19 cellular contexts compared by ENCODE assay signal in the genomic region with DNA sequence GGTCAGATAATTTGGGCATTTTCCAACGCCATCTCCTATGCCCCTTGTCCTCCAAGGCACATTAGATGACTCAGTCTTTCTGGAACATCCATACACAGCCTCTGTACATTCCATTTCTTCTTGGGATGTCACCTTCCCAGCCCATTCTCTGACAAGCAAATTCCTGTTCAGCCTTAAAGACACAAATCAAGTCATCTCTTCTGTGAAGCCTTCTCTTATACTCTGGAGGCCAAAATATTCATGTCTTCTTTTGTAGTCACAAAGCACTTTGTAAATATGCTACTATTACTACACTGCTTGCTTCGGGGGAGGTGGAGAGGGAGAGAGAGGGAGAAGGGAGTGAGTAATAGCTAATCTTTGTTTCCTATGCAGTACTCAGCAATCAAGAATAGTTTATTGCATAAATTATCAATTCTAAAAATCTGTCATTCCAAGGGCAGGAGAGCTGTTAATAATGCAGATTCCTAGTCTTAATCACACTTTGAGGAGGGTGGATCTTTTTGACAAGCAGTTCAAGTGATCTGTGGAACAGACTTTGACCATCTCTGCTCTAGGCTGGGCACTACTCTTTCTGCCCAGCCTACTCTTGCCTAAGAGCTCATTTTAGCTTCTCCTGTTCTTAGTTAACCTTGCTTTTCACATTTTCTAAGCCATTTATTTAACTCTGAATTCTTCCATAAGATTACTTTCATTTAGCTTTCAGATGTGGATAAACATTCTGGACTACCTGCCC. TPM values are rescaled to one million over a fixed set of nuclear protein-coding genes. Genes with fewer than 3 reads are reported as not detected.
DNase-seq lines count a peak whose midpoint lies in the region; ATAC-seq, FAIRE-seq and TF ChIP-seq lines count a peak whose summit lies in the region.
"Had no signal": no experiment of that assay in that cellular context is flagged by ENCODE, and none has a peak within 500 bp of the region (broad histone marks: within the 10 kb centered on the region; RNA-seq: fewer than 3 reads in every experiment).

No MANE protein-coding gene starts in this region.

- no peak overlapping the region for H3K4me2 ChIP-seq in smooth muscle cell

- FAIRE-seq in H54 (lab: Jason Lieb, UNC), result no peak

- no peak overlapping the region for H3K9ac ChIP-seq in smooth muscle cell (ENCODE audit: low read depth)
- H3K9ac ChIP-seq: parathyroid adenoma had no signal

- peak; percentile 5 for DNase-seq in H54 (ENCODE audit: insufficient read length, low spot score)
- DNase-seq in amniotic epithelial cell (ENCODE audit: low read depth), result peak; percentile 53
- peak; percentile 61 to 71 for DNase-seq in foreskin fibroblast
- no peak for DNase-seq in smooth muscle cell (lab: John Stamatoyannopoulos, UW; ENCODE audit: unreplicated experiment)
- no peak for DNase-seq in kidney glomerular epithelial cell (lab: John Stamatoyannopoulos, UW)
- no peak for DNase-seq in activated naive CD4-positive, alpha-beta T cell treated with Interleukin-2 at 50 U/mL for 16 hours
- DNase-seq in GF-D8 (lab: John Stamatoyannopoulos, UW), result no peak
- DNase-seq: activated CD4-positive, CD25-positive, alpha-beta regulatory T cell; CD4-positive, alpha-beta T cell; effector memory CD4-positive, alpha-beta T cell; left cardiac atrium; MG63; NCI-H1930; NCI-H82; RPMI8226; stimulated activated naive CD8-positive, alpha-beta T cell treated with anti-CD3 and anti-CD28 coated beads, Interleukin-15, amount 100 ng/mL, for 72 hours had no signal

- TF ChIP-seq CTCF in foreskin fibroblast (IDR thresholded peaks at IDR 0.05; ENCODE audit: low read depth, low read length), result no peak
- TF ChIP-seq CTCF in smooth muscle cell (IDR thresholded peaks at IDR 0.05; ENCODE audit: borderline replicate concordance, insufficient read depth, poor library complexity, severe bottlenecking), result no peak

- peak overlapping the region; percentile 19 for H3K27ac ChIP-seq in smooth muscle cell (ENCODE audit: low read depth)
- H3K27ac ChIP-seq: cardiac muscle cell, parathyroid adenoma had no signal

- no peaks in the 10 kb centered on the region for H3F3A ChIP-seq in smooth muscle cell (ENCODE audit: low read depth)

- H3K79me2 ChIP-seq in smooth muscle cell (ENCODE audit: low read depth), result peaks cover 6% of the 10 kb centered on the region
- H3K79me2 ChIP-seq: parathyroid adenoma had no signal

- peaks cover 5% of the 10 kb centered on the region for H3K36me3 ChIP-seq in smooth muscle cell (ENCODE audit: low read depth)
- H3K36me3 ChIP-seq: cardiac muscle cell, MG63 had no signal

- ATAC-seq in GM21529 (IDR thresholded peaks at IDR 0.05; ENCODE audit: unreplicated experiment), result no peak
- ATAC-seq: left cardiac atrium; stimulated activated naive CD8-positive, alpha-beta T cell treated with anti-CD3 and anti-CD28 coated beads, Interleukin-15, amount 100 ng/mL, for 72 hours had no signal

- no peak overlapping the region for H2AFZ ChIP-seq in smooth muscle cell (ENCODE audit: low read depth)
- H2AFZ ChIP-seq: parathyroid adenoma had no signal

- no peaks in the 10 kb centered on the region for H3K4me1 ChIP-seq in smooth muscle cell (ENCODE audit: low read depth)
- H3K4me1 ChIP-seq: parathyroid adenoma had no signal

- no peak for TF ChIP-seq POLR2A in H54 (IDR thresholded peaks at IDR 0.05; ENCODE audit: low read depth, low read length)

- peaks cover 2% of the 10 kb centered on the region for H4K20me1 ChIP-seq in smooth muscle cell (ENCODE audit: low read depth)

- H3K27me3 ChIP-seq in smooth muscle cell (ENCODE audit: low read depth), result no peaks in the 10 kb centered on the region
- H3K27me3 ChIP-seq: cardiac muscle cell, MG63 had no signal

- WGBS in smooth muscle cell (ENCODE audit: low lambda C conversion rate), result 44% methylated on average over 2 of the region's 2 CpGs

- H3K4me3 ChIP-seq in foreskin fibroblast (ENCODE audit: low read depth in 1 of 2, low read length in 2 of 2), result no peak overlapping the region
- H3K4me3 ChIP-seq in smooth muscle cell, result no peak overlapping the region
- H3K4me3 ChIP-seq: cardiac muscle cell, MG63 had no signal

- H3K9me3 ChIP-seq in smooth muscle cell (replicated peaks; ENCODE audit: low read depth), result peaks cover 4% of the 10 kb centered on the region
- H3K9me3 ChIP-seq: MG63 had no signal

RNA-seq across cellular contexts. Expression of a gene that starts 27.9 kb away (rescaled TPM):
- total RNA-seq in smooth muscle cell, result 8.5 and 22.0 TPM in 2 replicates
- 7.4 and 8.9 TPM in 2 replicates for polyA plus RNA-seq in smooth muscle cell

Comparison
In these comparisons a context has a peak if more than half of its experiments do, and no peak if none do; other contexts are left out.
1. DNase-seq: peak in H54 (single experiment), amniotic epithelial cell (single experiment) and foreskin fibroblast (2 of 2); none in smooth muscle cell (single experiment), kidney glomerular epithelial cell (single experiment), activated naive CD4-positive, alpha-beta T cell treated with Interleukin-2 at 50 U/mL for 16 hours (single experiment) and GF-D8 (single experiment).